ENCODE assay signal across 26 cellular contexts in genomic region chr3:194933465-194933864, GRCh38.
"Had no signal": no experiment of that assay in that cellular context is flagged by ENCODE, and none has a peak within 500 bp of the region (broad histone marks: within the 10 kb centered on the region; RNA-seq: fewer than 3 reads in every experiment).

No MANE protein-coding gene starts in this region.

- H3K4me1 Mint-ChIP-seq: stimulated activated effector memory CD8-positive, alpha-beta T cell treated with anti-CD3 and anti-CD28 coated beads, Interleukin-12 subunit alpha, Interleukin-12 subunit beta, amount 100 ng/mL, for 72 hours had no signal

- H3K4me1 ChIP-seq: foreskin keratinocyte, right lobe of liver had no signal

- H3K4me2 ChIP-seq: hepatocyte had no signal

- H3K9me3 Mint-ChIP-seq: effector memory CD8-positive, alpha-beta T cell; stimulated activated effector memory CD8-positive, alpha-beta T cell treated with anti-CD3 and anti-CD28 coated beads, Interleukin-12 subunit alpha, Interleukin-12 subunit beta, amount 100 ng/mL, for 72 hours had no signal

- H3K9me3 ChIP-seq: ovary, right lobe of liver, thyroid gland had no signal

- H3K27me3 ChIP-seq: gastroesophageal sphincter, heart left ventricle, hepatocyte, left lung, ovary, right lobe of liver, stomach, thyroid gland had no signal

- H3K4me3 ChIP-seq: coronary artery, gastroesophageal sphincter, heart left ventricle, hepatocyte, left lung, ovary, right lobe of liver, stomach, thyroid gland had no signal

- DNase-seq: dermis blood vessel endothelial cell; effector memory CD8-positive, alpha-beta T cell; erythroblast; foreskin keratinocyte; heart left ventricle; left cardiac atrium; left lung; mesendoderm; naive thymus-derived CD8-positive, alpha-beta T cell; nephron progenitor cell; nucleus accumbens; ovary; retina; right lobe of liver; small intestine; stimulated activated CD4-positive, alpha-beta T cell treated with anti-CD3 and anti-CD28 coated beads, Interleukin-12 subunit alpha, Interleukin-12 subunit beta, amount 100 ng/mL, for 4 hours; stimulated activated CD4-positive, alpha-beta T cell treated with anti-CD3 and anti-CD28 coated beads, Interleukin-1b, Interleukin-23, amount 100 ng/mL, for 48 hours; stimulated activated CD4-positive, alpha-beta T cell treated with anti-CD3 and anti-CD28 coated beads, Interleukin-4, amount 100 ng/mL, for 24 hours; stimulated activated naive CD4-positive, alpha-beta T cell treated with Interleukin-2 at 50 U/mL for 16 hours; stomach; thyroid gland; trophoblast cell had no signal

- H3K4me3 Mint-ChIP-seq: effector memory CD8-positive, alpha-beta T cell; naive thymus-derived CD8-positive, alpha-beta T cell; nephron progenitor cell; stimulated activated effector memory CD8-positive, alpha-beta T cell treated with anti-CD3 and anti-CD28 coated beads, Interleukin-12 subunit alpha, Interleukin-12 subunit beta, amount 100 ng/mL, for 72 hours had no signal

- H3K36me3 ChIP-seq: gastroesophageal sphincter, heart left ventricle, left lung, ovary, right lobe of liver, stomach, thyroid gland had no signal

- H3K27ac ChIP-seq: coronary artery, foreskin keratinocyte, gastroesophageal sphincter, heart left ventricle, hepatocyte, left lung, ovary, right lobe of liver, stomach, thyroid gland had no signal

- H3K36me3 Mint-ChIP-seq: naive thymus-derived CD8-positive, alpha-beta T cell; stimulated activated effector memory CD8-positive, alpha-beta T cell treated with anti-CD3 and anti-CD28 coated beads, Interleukin-12 subunit alpha, Interleukin-12 subunit beta, amount 100 ng/mL, for 72 hours had no signal

- H2AFZ ChIP-seq: hepatocyte had no signal

- H3K79me2 ChIP-seq: hepatocyte had no signal

- ATAC-seq: effector memory CD8-positive, alpha-beta T cell; foreskin keratinocyte; gastroesophageal sphincter; heart left ventricle; left cardiac atrium; left lung; naive thymus-derived CD8-positive, alpha-beta T cell; right lobe of liver; stimulated activated effector memory CD8-positive, alpha-beta T cell treated with anti-CD3 and anti-CD28 coated beads, Interleukin-12 subunit alpha, Interleukin-12 subunit beta, amount 100 ng/mL, for 72 hours had no signal

- H3K27ac Mint-ChIP-seq: effector memory CD8-positive, alpha-beta T cell; naive thymus-derived CD8-positive, alpha-beta T cell; nephron progenitor cell; stimulated activated effector memory CD8-positive, alpha-beta T cell treated with anti-CD3 and anti-CD28 coated beads, Interleukin-12 subunit alpha, Interleukin-12 subunit beta, amount 100 ng/mL, for 72 hours had no signal
